In the genomic region with DNA sequence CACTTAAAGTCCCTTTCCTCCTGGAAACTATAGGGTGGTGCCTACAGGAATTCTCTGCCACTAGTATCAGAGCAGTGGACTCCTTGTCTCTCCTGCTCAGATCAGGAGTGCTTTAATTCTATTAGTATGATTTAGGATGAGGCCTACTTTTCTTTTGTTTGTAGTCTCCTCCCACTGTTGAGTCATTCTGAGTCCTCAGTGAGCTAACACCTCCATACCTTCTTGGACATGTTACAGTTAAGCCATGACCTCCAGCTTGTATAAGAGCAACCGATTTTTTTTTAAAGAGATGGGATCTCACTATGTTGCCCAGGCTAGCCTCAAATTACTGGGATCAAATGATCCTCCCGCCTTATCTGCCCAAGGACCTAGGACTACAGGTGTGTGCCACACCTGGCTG, we compare ENCODE assay signal across 1 cellular context.
TF ChIP-seq lines count a peak whose summit lies in the region.

No MANE protein-coding gene starts in this region.

TF ChIP-seq in GM12891, 5 proteins besides CTCF, POLR2A, EP300 and RAD21:
- TF ChIP-seq TAF1 (IDR thresholded peaks at IDR 0.05; ENCODE audit: low read depth, low read length): no peak
- TF ChIP-seq SPI1 (IDR thresholded peaks at IDR 0.05; ENCODE audit: low read depth, low read length): no peak
- TF ChIP-seq POLR2AphosphoS5 (IDR thresholded peaks at IDR 0.05; ENCODE audit: low read depth, low read length): no peak
- TF ChIP-seq POU2F2 (IDR thresholded peaks at IDR 0.05; ENCODE audit: low read depth, low read length): no peak
- no peak for TF ChIP-seq PAX5 (IDR thresholded peaks at IDR 0.05; ENCODE audit: insufficient read depth, low read length, severe bottlenecking)
